1 cellular context compared by ENCODE assay signal in genomic region chrX:17397074-17397473, GRCh38.
A peak's percentile ranks its signal among the peaks of the same experiment; 100 is the strongest.
TF ChIP-seq lines count a peak whose summit lies in the region.

No MANE protein-coding gene starts in this region.

TF ChIP-seq in IMR-90, 13 proteins besides CTCF, POLR2A, EP300 and RAD21 (continued from another document):
- peak; percentile 76 for TF ChIP-seq CEBPB (IDR thresholded peaks at IDR 0.05; ENCODE audit: low read depth, low read length)
